Comparison of ENCODE assay signal across 8 cellular contexts in genomic region chr5:160021818-160022446, GRCh38. TPM values are rescaled to one million over a fixed set of nuclear protein-coding genes. Genes with fewer than 3 reads are reported as not detected.
A peak's percentile ranks its signal among the peaks of the same experiment; 100 is the strongest.
DNase-seq lines count a peak whose midpoint lies in the region; ATAC-seq and TF ChIP-seq lines count a peak whose summit lies in the region.

No MANE protein-coding gene starts in this region.

- RAD21 ChIA-PET in HCT116 (lab: Charles Lee; ENCODE audit: low non-redundant PET in 1 of 2, low total read pairs in 2 of 2, uncharacterized antibody in 2 of 2, unreplicated experiment in 2 of 2) = interaction anchor here (1.3 to 2.0 kb wide), 3 partner anchors 323 to 369 kb away, joined by 8 to 12 read pairs (median 8); no protein-coding TSS in a partner anchor

- H2AFZ ChIP-seq in HCT116 (ENCODE audit: low read depth, low read length, poor library complexity, severe bottlenecking) = no peak overlapping the region

- H3K9me2 ChIP-seq in HCT116 (ENCODE audit: insufficient read depth) = no peaks in the 10 kb centered on the region

- H3K4me3 ChIP-seq in HCT116 (replicated peaks in 1 of 2; ENCODE audit: low read depth in 1 of 2, low read length in 2 of 2) = no peak overlapping the region

- CTCF ChIA-PET in HCT116 (lab: Charles Lee) = interaction anchor here (0.6 to 2.2 kb wide), 32 partner anchors 8 to 701 kb away, joined by 3 to 45 read pairs (median 3); partner anchors contain the start of genes C1QTNF2, FAM200C, PWWP2A and TTC1

- peak; percentile 71 for TF ChIP-seq CTCF in GM12872 (IDR thresholded peaks at IDR 0.05; ENCODE audit: insufficient read depth, low read depth, low read length)
- TF ChIP-seq CTCF in HCT116 (IDR thresholded peaks at IDR 0.05 in 2 of 3, conservative IDR thresholded peaks at IDR 0.05 in 1 of 3; ENCODE audit: borderline replicate concordance in 1 of 3, insufficient read depth in 1 of 3, low read depth in 2 of 3, low read length in 2 of 3) = peak; percentile 62 to 74 (median 70)
- peak; percentile 93 for TF ChIP-seq CTCF in glutamatergic neuron (IDR thresholded peaks at IDR 0.05; ENCODE audit: partially characterized antibody, unreplicated experiment)

- TF ChIP-seq POLR2A in HCT116 (IDR thresholded peaks at IDR 0.05; ENCODE audit: borderline replicate concordance, extremely low read depth, insufficient read depth, insufficient read length) = no peak

- TF ChIP-seq RAD21 in HCT116 (IDR thresholded peaks at IDR 0.05; ENCODE audit: low read depth) = peak; percentile 83

- no peaks in the 10 kb centered on the region for H3K9me3 Mint-ChIP-seq in activated naive CD4-positive, alpha-beta T cell treated with anti-CD3 and anti-CD28 coated beads, Interleukin-2, amount 50 U/mL, for 72 hours
- no peaks in the 10 kb centered on the region for H3K9me3 Mint-ChIP-seq in glutamatergic neuron (ENCODE audit: unreplicated experiment)

- H3K27ac Mint-ChIP-seq in activated naive CD4-positive, alpha-beta T cell treated with anti-CD3 and anti-CD28 coated beads, Interleukin-2, amount 50 U/mL, for 72 hours = no peak overlapping the region
- no peak overlapping the region for H3K27ac Mint-ChIP-seq in glutamatergic neuron (ENCODE audit: unreplicated experiment)

- no TSS peak for BruUV-seq in HCT116 (replicated peaks; lab: Mats Ljungman, UMichigan)

- H3K9me3 ChIP-seq in HCT116 (ENCODE audit: control insufficient read depth in 1 of 2, insufficient read depth in 1 of 2, low read depth in 1 of 2, low read length in 2 of 2) = no peaks in the 10 kb centered on the region

- H3K4me2 ChIP-seq in HCT116 (ENCODE audit: low read length) = no peak overlapping the region

- peaks cover 51% of the 10 kb centered on the region for H3K79me2 ChIP-seq in HCT116 (ENCODE audit: insufficient read depth, low read length)

- no peaks in the 10 kb centered on the region for H3K27me3 Mint-ChIP-seq in glutamatergic neuron (ENCODE audit: unreplicated experiment)

- no peak overlapping the region for H3K9ac ChIP-seq in HCT116 (ENCODE audit: low read length)

- H3K4me3 Mint-ChIP-seq in glutamatergic neuron (ENCODE audit: unreplicated experiment) = no peak overlapping the region

- H3K27ac ChIP-seq in HCT116 (ENCODE audit: low read depth, low read length) = no peak overlapping the region

- peak; percentile 31 for DNase-seq in HCT116 (ENCODE audit: low read depth, low spot score)
- peak; percentile 61 for DNase-seq in M059J (ENCODE audit: low read depth)
- DNase-seq in RPMI8226 = peak; percentile 70
- DNase-seq in activated naive CD4-positive, alpha-beta T cell treated with anti-CD3 and anti-CD28 coated beads, Interleukin-2, amount 50 U/mL, for 72 hours (ENCODE audit: low spot score in 2 of 2) = peak in 1 of 2 donors; percentile 63
- DNase-seq in glutamatergic neuron = peak; percentile 24
- DNase-seq in pulmonary artery endothelial cell (ENCODE audit: low read depth, low spot score) = peak; percentile 32

- H4K20me1 ChIP-seq in HCT116 (ENCODE audit: insufficient read depth) = no peaks in the 10 kb centered on the region

- ATAC-seq in HCT116 = peak; percentile 93
- peak; percentile 77 to 79 for ATAC-seq in activated naive CD4-positive, alpha-beta T cell treated with anti-CD3 and anti-CD28 coated beads, Interleukin-2, amount 50 U/mL, for 72 hours
- no peak for ATAC-seq in GM19328 (IDR thresholded peaks at IDR 0.05; ENCODE audit: unreplicated experiment)

- H3K36me3 Mint-ChIP-seq in activated naive CD4-positive, alpha-beta T cell treated with anti-CD3 and anti-CD28 coated beads, Interleukin-2, amount 50 U/mL, for 72 hours = peaks cover 5% of the 10 kb centered on the region in 2 donors
- no peaks in the 10 kb centered on the region for H3K36me3 Mint-ChIP-seq in glutamatergic neuron (ENCODE audit: unreplicated experiment)

- no peaks in the 10 kb centered on the region for H3K27me3 ChIP-seq in HCT116 (ENCODE audit: insufficient read depth, low read length)

- no peaks in the 10 kb centered on the region for H3K4me1 ChIP-seq in HCT116 (ENCODE audit: control insufficient read depth in 1 of 2, insufficient read depth in 2 of 2, low read length in 2 of 2)

- intact Hi-C loops in HCT116 (cut with micrococcal nuclease) = loop anchor here (2.0 to 5.0 kb wide), 4 partner anchors 135 to 369 kb away; no protein-coding TSS in a partner anchor

- H3K4me1 Mint-ChIP-seq in glutamatergic neuron (ENCODE audit: low read depth, unreplicated experiment) = peaks cover 8% of the 10 kb centered on the region

- H3K36me3 ChIP-seq in HCT116 (ENCODE audit: control insufficient read depth in 1 of 2, insufficient read depth in 2 of 2, low read length in 2 of 2) = peaks cover 0 to 4% of the 10 kb centered on the region in 2 experiments; a peak in 1 of 4 replicates

- POLR2A ChIA-PET in HCT116 (lab: Charles Lee) = interaction anchor here (0.6 to 1.1 kb wide), 2 partner anchors 12 to 13 kb away, joined by 3 to 4 read pairs; partner anchors contain the start of gene TTC1

TF ChIP-seq in HCT116, 20 proteins besides CTCF, POLR2A, EP300 and RAD21:
- TF ChIP-seq FOSL1 (IDR thresholded peaks at IDR 0.05; ENCODE audit: low read depth) (no peak), EGR1 (IDR thresholded peaks at IDR 0.05; ENCODE audit: low read depth) (no peak)
TF ChIP-seq in HCT116: peak in this region for 0.

RNA-seq across cellular contexts. Expression of gene TTC1, which starts 13.0 kb away (rescaled TPM):
- total RNA-seq in HCT116 (2021; ENCODE audit: unreplicated experiment) (48.1 TPM), glutamatergic neuron (ENCODE audit: unreplicated experiment) (41.0 TPM), pulmonary artery endothelial cell (46.2 and 57.0 TPM in 2 replicates)
- polyA plus RNA-seq in HCT116 (2012) = 26.9 and 35.1 TPM in 2 replicates
- 71.3 and 76.1 TPM in 2 replicates for total RNA-seq in M059J (2014; rRNA removed; shearing (Covaris generic))
- total RNA-seq in activated naive CD4-positive, alpha-beta T cell treated with anti-CD3 and anti-CD28 coated beads, Interleukin-2, amount 50 U/mL, for 72 hours = 10 to 100 TPM; 42.8 to 54.8 TPM
